ENCODE assay signal across 9 cellular contexts in the genomic region with DNA sequence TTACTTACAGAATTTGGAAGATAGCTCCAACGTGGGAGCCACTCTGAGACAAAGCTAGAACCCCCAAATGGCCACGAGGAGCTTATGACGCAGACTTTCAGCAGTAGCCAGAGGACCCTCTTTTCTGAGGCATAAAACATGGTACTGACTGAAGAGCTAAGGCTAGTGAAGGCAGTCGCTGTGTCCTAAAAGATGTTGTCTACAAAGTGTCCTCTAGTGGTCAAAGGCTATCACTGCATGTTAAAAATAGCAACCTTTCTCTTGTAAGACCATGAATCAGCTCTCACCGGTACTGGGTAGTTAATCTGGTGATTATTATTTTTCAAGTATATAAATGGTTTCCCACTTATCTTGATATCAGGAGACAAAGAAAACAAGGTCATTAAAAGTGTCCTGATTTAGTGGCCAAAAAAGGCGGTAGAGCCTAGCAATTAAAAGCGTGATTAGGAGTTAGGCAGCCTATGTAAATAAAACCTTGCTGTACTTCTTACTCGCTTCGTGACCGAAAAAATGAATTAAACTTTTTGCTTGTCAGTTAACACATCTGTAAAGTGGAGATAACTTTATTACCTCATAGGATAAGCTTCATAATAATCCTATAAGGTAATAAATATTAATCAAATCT. TPM values are rescaled to one million over a fixed set of nuclear protein-coding genes. Genes with fewer than 3 reads are reported as not detected.
DNase-seq lines count a peak whose midpoint lies in the region; ATAC-seq and TF ChIP-seq lines count a peak whose summit lies in the region.
"Had no signal": no experiment of that assay in that cellular context is flagged by ENCODE, and none has a peak within 500 bp of the region (broad histone marks: within the 10 kb centered on the region; RNA-seq: fewer than 3 reads in every experiment).

No MANE protein-coding gene starts in this region.

- DNase-seq in NCI-H2107 treated with DMSO at 0.1 percent for 48 hours (lab: John Stamatoyannopoulos, UW; ENCODE audit: unreplicated experiment), result peak; percentile 40
- no peak for DNase-seq in NCI-H2107 (lab: John Stamatoyannopoulos, UW)
- DNase-seq in HuH-7 (ENCODE audit: low spot score), result peak; percentile 65
- peak; percentile 8 for DNase-seq in NOMO-1 treated with dmso at 0.1 percent for 144 hours (lab: John Stamatoyannopoulos, UW; ENCODE audit: unreplicated experiment)
- no peak for DNase-seq in chondrocyte (ENCODE audit: low spot score)
- DNase-seq in right lobe of liver, result no peak
- no peak for DNase-seq in stimulated activated CD4-positive, alpha-beta T cell treated with anti-CD3 and anti-CD28 coated beads, Interleukin-4, amount 100 ng/mL, for 24 hours

- intact Hi-C loops in right lobe of liver (cut with DNase I), result no loop called here

- H3K27me3 Mint-ChIP-seq in chondrocyte (ENCODE audit: low read depth), result no peaks in the 10 kb centered on the region

- no peaks in the 10 kb centered on the region for H3K4me1 ChIP-seq in right lobe of liver
- H3K4me1 ChIP-seq: BLaER1 treated with 17β-estradiol and CSF1 and Interleukin-3, amounts not matched to agents 10 nM and 100 nM had no signal

- H3K27ac Mint-ChIP-seq in chondrocyte (ENCODE audit: unreplicated experiment), result no peak overlapping the region

- H3K36me3 Mint-ChIP-seq in chondrocyte (ENCODE audit: low read depth), result no peaks in the 10 kb centered on the region

- WGBS in right lobe of liver (ENCODE audit: insufficient coverage, low coverage, low lambda C conversion rate, missing lambda C conversion rate), result 28% methylated on average over 10 of the region's 10 CpGs

- no peaks in the 10 kb centered on the region for H3K36me3 ChIP-seq in right lobe of liver
- H3K36me3 ChIP-seq: BLaER1 treated with 17β-estradiol and CSF1 and Interleukin-3, amounts not matched to agents 10 nM and 100 nM had no signal

- TF ChIP-seq POLR2A in right lobe of liver (IDR thresholded peaks at IDR 0.05), result no peak

- H3K9me3 Mint-ChIP-seq in chondrocyte (ENCODE audit: low read depth), result peaks cover 4% of the 10 kb centered on the region

- no peak overlapping the region for H3K4me3 ChIP-seq in right lobe of liver
- H3K4me3 ChIP-seq: BLaER1 treated with 17β-estradiol and CSF1 and Interleukin-3, amounts not matched to agents 10 nM and 100 nM had no signal

- TF ChIP-seq CTCF in chondrocyte (IDR thresholded peaks at IDR 0.05), result peak; percentile 87
- peak; percentile 79 to 90 (median 82) for TF ChIP-seq CTCF in right lobe of liver (IDR thresholded peaks at IDR 0.05)

- H3K27ac ChIP-seq in right lobe of liver, result no peak overlapping the region
- H3K27ac ChIP-seq: BLaER1 treated with 17β-estradiol and CSF1 and Interleukin-3, amounts not matched to agents 10 nM and 100 nM had no signal

- H3K9me3 ChIP-seq in right lobe of liver, result no peaks in the 10 kb centered on the region
- H3K9me3 ChIP-seq: BLaER1 treated with 17β-estradiol and CSF1 and Interleukin-3, amounts not matched to agents 10 nM and 100 nM had no signal

- peaks cover 21% of the 10 kb centered on the region for H3K4me1 Mint-ChIP-seq in chondrocyte (ENCODE audit: low read depth)

- no peaks in the 10 kb centered on the region for H3K27me3 ChIP-seq in right lobe of liver
- H3K27me3 ChIP-seq: BLaER1 treated with 17β-estradiol and CSF1 and Interleukin-3, amounts not matched to agents 10 nM and 100 nM had no signal

- ATAC-seq in GM21825 (IDR thresholded peaks at IDR 0.05; ENCODE audit: unreplicated experiment) (peak; percentile 89), right lobe of liver (peak; percentile 94 to 100 (median 96))

- H3K4me3 Mint-ChIP-seq in chondrocyte (ENCODE audit: unreplicated experiment), result no peak overlapping the region

RNA-seq across cellular contexts. Expression of gene LGR5, which starts 47.0 kb away (rescaled TPM):
- total RNA-seq in chondrocyte, result 13.8 to 31.0 TPM (median 14.3 TPM) in 3 replicates
- total RNA-seq in right lobe of liver, result under 1 TPM; 0.11 to 0.31 (median 0.17) TPM

Comparison
In these comparisons a context has a peak if more than half of its experiments do, and no peak if none do; other contexts are left out.
1. DNase-seq: peak in NCI-H2107 treated with DMSO at 0.1 percent for 48 hours (single experiment), HuH-7 (single experiment) and NOMO-1 treated with dmso at 0.1 percent for 144 hours (single experiment); none in NCI-H2107 (single experiment), chondrocyte (single experiment), right lobe of liver (0 of 3) and stimulated activated CD4-positive, alpha-beta T cell treated with anti-CD3 and anti-CD28 coated beads, Interleukin-4, amount 100 ng/mL, for 24 hours (single experiment).
2. RNA of gene LGR5, which starts 47.0 kb away (total RNA-seq): 13.8 to 31.0 TPM in chondrocyte; 0.11 to 0.31 TPM in right lobe of liver; every median in the first group is over 10 times any median in the second.